In the genomic region with DNA sequence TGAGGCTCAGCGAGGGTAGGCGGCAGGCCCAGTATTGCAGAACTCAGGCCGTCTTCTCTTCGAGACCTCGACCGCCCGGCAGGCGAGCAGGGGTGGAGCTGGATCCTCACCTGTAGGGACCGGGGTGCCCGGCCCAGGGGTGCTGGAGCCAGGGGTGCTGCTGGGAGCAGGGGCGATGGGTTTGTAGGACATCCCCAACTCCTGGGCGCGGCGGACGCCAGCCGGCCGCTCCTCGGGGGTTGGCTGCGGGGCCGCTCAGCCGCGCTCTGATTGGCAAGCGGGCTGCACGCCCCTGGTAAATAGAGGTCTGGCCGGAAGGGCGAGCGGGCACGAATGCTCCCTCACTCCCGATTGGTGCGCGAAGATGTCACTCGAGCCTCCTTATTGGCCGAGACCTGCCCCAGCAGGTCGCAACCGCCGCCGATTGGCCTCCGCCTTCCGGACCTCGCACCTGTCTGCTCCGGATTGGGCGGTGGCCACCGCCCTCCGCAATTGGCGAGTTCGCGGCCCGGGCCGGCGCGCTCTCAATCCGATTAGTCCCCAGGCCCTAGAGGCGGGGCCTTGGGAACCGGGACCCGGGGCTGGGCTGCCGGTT, we compare ENCODE assay signal across 8 cellular contexts. TPM values are rescaled to one million over a fixed set of nuclear protein-coding genes. Genes with fewer than 3 reads are reported as not detected.
DNase-seq lines count a peak whose midpoint lies in the region; ATAC-seq and TF ChIP-seq lines count a peak whose summit lies in the region.

A gene with protein sequence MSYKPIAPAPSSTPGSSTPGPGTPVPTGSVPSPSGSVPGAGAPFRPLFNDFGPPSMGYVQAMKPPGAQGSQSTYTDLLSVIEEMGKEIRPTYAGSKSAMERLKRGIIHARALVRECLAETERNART (minus strand): TSS at position 272 of the 595 bp plus-strand sequence. CDS start 80 bp downstream, at position 192.

- POLR2A ChIA-PET in PC-9 (lab: Charles Lee; ENCODE audit: unreplicated experiment): interaction anchor here (0.6 kb wide), 1 partner anchor 155 kb away, joined by 3 read pairs; no protein-coding TSS in a partner anchor

- H3K9me3 ChIP-seq in PC-9 (ENCODE audit: insufficient read depth, low read depth) (no peaks in the 10 kb centered on the region), mucosa of rectum (ENCODE audit: control insufficient read depth in 2 of 2, low read length in 2 of 2) (no peaks in the 10 kb centered on the region)

- peaks cover 4% of the 10 kb centered on the region; the same call in 1 of the 2 replicates for H3K27me3 ChIP-seq in PC-9 (ENCODE audit: insufficient read depth, low read depth)
- H3K27me3 ChIP-seq in mucosa of rectum (ENCODE audit: control insufficient read depth in 2 of 2, insufficient read depth in 2 of 2, low read length in 2 of 2): no peaks in the 10 kb centered on the region

- H3K79me2 ChIP-seq in PC-9 (ENCODE audit: low read depth): peaks cover 24% of the 10 kb centered on the region

- DNase-seq in DMS153 (lab: John Stamatoyannopoulos, UW) (peak; percentile 99), PC-9 (peak; percentile 99 to 100), epithelial cell of proximal tubule (ENCODE audit: low read depth) (peak; percentile 87)
- DNase-seq in Jurkat, Clone E6-1 (ENCODE audit: low read depth, low spot score): peak; percentile 98
- peak; percentile 94 for DNase-seq in activated T-cell treated with anti-CD3 and anti-CD28 coated beads, Interleukin-2, amount 50 U/mL, for 1 hour
- peak; percentile 99 for DNase-seq in stimulated activated CD8-positive, alpha-beta memory T cell treated with anti-CD3 and anti-CD28 coated beads, Interleukin-4, amount 100 ng/mL, for 48 hours

- H3F3A ChIP-seq in PC-9 (ENCODE audit: insufficient read depth, low read depth): peaks cover 33% of the 10 kb centered on the region

- CTCF ChIA-PET in PC-9 (lab: Charles Lee): interaction anchor here (0.6 kb wide), 1 partner anchor 140 kb away, joined by 3 read pairs; no protein-coding TSS in a partner anchor

- H3K9ac ChIP-seq in mucosa of rectum (ENCODE audit: low read depth in 1 of 2, low read length in 2 of 2): peak within 1 kb of the TSS; percentile 89 to 91

- no peaks in the 10 kb centered on the region for H3K9me2 ChIP-seq in PC-9 (ENCODE audit: insufficient read depth)

- H2AFZ ChIP-seq in PC-9: peak within 1 kb of the TSS; percentile 95

- peak within 1 kb of the TSS; percentile 77 for H3K4me3 ChIP-seq in Jurkat, Clone E6-1 (ENCODE audit: low read length)
- H3K4me3 ChIP-seq in PC-9: peak within 1 kb of the TSS; percentile 66
- H3K4me3 ChIP-seq in epithelial cell of proximal tubule (ENCODE audit: low read depth, low read length): peak within 1 kb of the TSS; percentile 87
- H3K4me3 ChIP-seq in mucosa of rectum (ENCODE audit: low read length in 2 of 2): peak within 1 kb of the TSS; percentile 85 to 87

- peaks cover 3% of the 10 kb centered on the region; the same call in 1 of the 2 replicates for H4K20me1 ChIP-seq in PC-9 (ENCODE audit: insufficient read depth)

- peak within 1 kb of the TSS; percentile 97 for H3K4me2 ChIP-seq in PC-9

- TF ChIP-seq CTCF in PC-9 (conservative IDR thresholded peaks at IDR 0.05): no peak
- TF ChIP-seq CTCF in epithelial cell of proximal tubule (conservative IDR thresholded peaks at IDR 0.05; ENCODE audit: low read depth, low read length): no peak

- H3K36me3 ChIP-seq in PC-9 (ENCODE audit: low read depth): no peaks in the 10 kb centered on the region
- no peaks in the 10 kb centered on the region for H3K36me3 ChIP-seq in mucosa of rectum (ENCODE audit: control insufficient read depth in 2 of 2, insufficient read depth in 2 of 2, low read length in 2 of 2)

- H3K27ac ChIP-seq in PC-9: peak within 1 kb of the TSS; percentile 79
- peak within 1 kb of the TSS; percentile 99 to 100 for H3K27ac ChIP-seq in mucosa of rectum (ENCODE audit: low read depth in 2 of 2, low read length in 2 of 2)

- peak; percentile 59 for ATAC-seq in GM21619 (IDR thresholded peaks at IDR 0.05; ENCODE audit: unreplicated experiment)

- BruUV-seq in PC-9 (replicated peaks; lab: Mats Ljungman, UMichigan): no TSS peak

- H3K4me1 ChIP-seq in PC-9 (replicated peaks; ENCODE audit: insufficient read depth): peaks cover 33% of the 10 kb centered on the region
- H3K4me1 ChIP-seq in mucosa of rectum (ENCODE audit: control insufficient read depth in 2 of 2, insufficient read depth in 2 of 2, low read length in 2 of 2): peaks cover 32 to 39% of the 10 kb centered on the region in 2 donors

- intact Hi-C loops in PC-9 (cut with micrococcal nuclease; ENCODE audit: unreplicated experiment): loop anchor here (2.0 to 5.0 kb wide), 8 partner anchors 25 to 453 kb away; partner anchors contain the start of genes AIP, CLCF1, CORO1B and GSTP1

RNA-seq across cellular contexts. Expression of the gene that starts here (rescaled TPM):
- 86.4 TPM for polyA plus RNA-seq in Jurkat, Clone E6-1 (2012; ENCODE audit: insufficient read depth, insufficient read length)
- 80.0 and 89.3 TPM in 2 replicates for total RNA-seq in PC-9 (2021)
- 129 and 165 TPM in 2 replicates for total RNA-seq in epithelial cell of proximal tubule

Comparison
In these comparisons a context has a peak if more than half of its experiments do, and no peak if none do; other contexts are left out.
1. Peak in every context shown above with its lines: DNase-seq, ATAC-seq, H3K4me3 ChIP-seq and H3K27ac ChIP-seq.